In the genomic region with DNA sequence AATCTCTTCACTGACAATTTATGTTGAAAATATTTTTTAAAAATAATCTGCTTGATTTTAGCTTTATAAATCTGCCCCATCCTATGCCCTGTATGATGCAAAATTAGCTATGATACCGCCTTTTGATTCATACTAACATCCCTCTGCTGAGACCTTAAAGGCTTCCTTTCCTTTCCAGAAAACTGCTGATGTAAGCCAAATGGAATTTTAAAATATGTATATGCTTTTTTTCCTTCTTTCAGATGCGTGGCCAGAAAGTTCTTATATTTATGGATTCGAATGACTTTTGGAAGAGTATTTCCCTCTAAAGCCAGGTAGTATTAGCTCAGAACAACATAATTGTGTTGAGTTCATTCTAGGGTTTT, we compare ENCODE assay signal across 13 cellular contexts. TPM values are rescaled to one million over a fixed set of nuclear protein-coding genes. Genes with fewer than 3 reads are reported as not detected.
DNase-seq lines count a peak whose midpoint lies in the region; ATAC-seq and TF ChIP-seq lines count a peak whose summit lies in the region.
"Had no signal": no experiment of that assay in that cellular context is flagged by ENCODE, and none has a peak within 500 bp of the region (broad histone marks: within the 10 kb centered on the region; RNA-seq: fewer than 3 reads in every experiment).

No MANE protein-coding gene starts in this region.

- no peak overlapping the region for H3K56ac ChIP-seq in mesendoderm (ENCODE audit: low read length)

- H2AFZ ChIP-seq in mammary epithelial cell (ENCODE audit: low read depth, low read length) = no peak overlapping the region

- intact Hi-C loops in MCF 10A (cut with micrococcal nuclease) = no loop called here
- intact Hi-C loops in mammary epithelial cell (cut with micrococcal nuclease) = no loop called here

- H3K79me2 ChIP-seq in mammary epithelial cell (ENCODE audit: insufficient read depth, low read length) = peaks cover 9% of the 10 kb centered on the region
- no peaks in the 10 kb centered on the region for H3K79me2 ChIP-seq in mesendoderm (ENCODE audit: control insufficient read depth, insufficient read depth, low read length)

- H3K79me1 ChIP-seq in mesendoderm (ENCODE audit: low read length) = no peaks in the 10 kb centered on the region

- H3K18ac ChIP-seq in mesendoderm (ENCODE audit: low read length) = no peak overlapping the region

- H3K27me3 Mint-ChIP-seq in MCF 10A (ENCODE audit: insufficient read depth, unreplicated experiment) = no peaks in the 10 kb centered on the region
- no peaks in the 10 kb centered on the region for H3K27me3 Mint-ChIP-seq in chondrocyte (ENCODE audit: low read depth)
- H3K27me3 Mint-ChIP-seq: brain had no signal

- H4K8ac ChIP-seq in mesendoderm (ENCODE audit: low read depth, low read length) = no peak overlapping the region

- no peak overlapping the region for H3K9ac ChIP-seq in mammary epithelial cell (ENCODE audit: insufficient read depth, low read length)
- H3K9ac ChIP-seq in mesendoderm (ENCODE audit: low read length) = no peak overlapping the region
- H3K9ac ChIP-seq: BLaER1 had no signal

- no peak overlapping the region for H3K4me3 Mint-ChIP-seq in MCF 10A (ENCODE audit: unreplicated experiment)
- peak overlapping the region; percentile 29 for H3K4me3 Mint-ChIP-seq in chondrocyte (ENCODE audit: unreplicated experiment)
- H3K4me3 Mint-ChIP-seq: brain had no signal

- CTCF ChIA-PET in MCF 10A (lab: Yijun Ruan, JAX) (no interaction called here), mammary epithelial cell (lab: Charles Lee; ENCODE audit: low non-redundant PET) (no interaction called here)

- H2AK5ac ChIP-seq in mesendoderm (ENCODE audit: low read length) = no peak overlapping the region

- H2BK120ac ChIP-seq in mesendoderm (ENCODE audit: low read depth, low read length) = no peak overlapping the region

- no peaks in the 10 kb centered on the region for H3K9me3 ChIP-seq in mammary epithelial cell (replicated peaks; ENCODE audit: insufficient read depth, low read length)
- H3K9me3 ChIP-seq: BLaER1 had no signal

- no peak overlapping the region for H4K5ac ChIP-seq in mesendoderm (ENCODE audit: low read length)

- BruUV-seq in MCF 10A (replicated peaks; lab: Mats Ljungman, UMichigan) (no TSS peak), mammary epithelial cell (replicated peaks; lab: Mats Ljungman, UMichigan) (no TSS peak)

- 99% methylated on average over 3 of the region's 3 CpGs for WGBS in mammary epithelial cell (ENCODE audit: low coverage, missing lambda C conversion rate)
- no CpG with 5 or more reads among the region's 3 CpGs for WGBS in mesendoderm (ENCODE audit: extremely low coverage, insufficient coverage, low lambda C conversion rate)

- H2BK15ac ChIP-seq in mesendoderm (replicated peaks; ENCODE audit: low read depth) = no peak overlapping the region

- H3K23ac ChIP-seq in mesendoderm (ENCODE audit: low read length) = no peak overlapping the region

- TF ChIP-seq CTCF in MCF 10A (IDR thresholded peaks at IDR 0.05; ENCODE audit: unreplicated experiment) (no peak), mammary epithelial cell (conservative IDR thresholded peaks at IDR 0.05 in 1 of 2, IDR thresholded peaks at IDR 0.05 in 1 of 2; ENCODE audit: extremely low read depth in 1 of 2, insufficient read depth in 1 of 2, low read depth in 1 of 2, low read length in 2 of 2) (no peak), chondrocyte (IDR thresholded peaks at IDR 0.05) (no peak)

- no peaks in the 10 kb centered on the region for H3K4me1 ChIP-seq in mammary epithelial cell (ENCODE audit: insufficient read depth, low read length)
- H3K4me1 ChIP-seq in mesendoderm (ENCODE audit: control insufficient read depth, low read depth, low read length) = no peaks in the 10 kb centered on the region

- DNase-seq in MCF 10A (ENCODE audit: unreplicated experiment) (no peak), mammary epithelial cell (no peak), chondrocyte (ENCODE audit: low spot score) (no peak), mesendoderm (peak; percentile 13), NCI-H2227 treated with DMSO at 0.1 percent for 48 hours (lab: John Stamatoyannopoulos, UW) (no peak), SW 1271 (lab: John Stamatoyannopoulos, UW) (no peak), ACHN (no peak)
- DNase-seq: NCI-H1105, NCI-H526 treated with DMSO at 0.1 percent for 48 hours, nucleus accumbens had no signal

- POLR2A ChIA-PET in MCF 10A (lab: Yijun Ruan, JAX) = interaction anchor here (0.6 to 1.5 kb wide), 6 partner anchors 9 to 131 kb away, joined by 3 to 5 read pairs (median 4); partner anchors contain the start of genes PISD and SFI1

- H3K27ac ChIP-seq in mammary epithelial cell (ENCODE audit: insufficient read depth, low read depth, low read length) (no peak overlapping the region), mesendoderm (ENCODE audit: low read depth, low read length) (no peak overlapping the region)
- H3K27ac ChIP-seq: BLaER1 had no signal

- peaks cover 19% of the 10 kb centered on the region for H3K36me3 Mint-ChIP-seq in MCF 10A (ENCODE audit: insufficient read depth, unreplicated experiment)
- peaks cover 2% of the 10 kb centered on the region for H3K36me3 Mint-ChIP-seq in chondrocyte (ENCODE audit: low read depth)

- H3K4me3 ChIP-seq in mammary epithelial cell (replicated peaks in 1 of 3; ENCODE audit: insufficient read depth in 1 of 3, low read depth in 2 of 3, low read length in 3 of 3) (no peak overlapping the region), mesendoderm (ENCODE audit: low read length) (no peak overlapping the region)
- H3K4me3 ChIP-seq: BLaER1 had no signal

- no peak overlapping the region for H3K4me2 ChIP-seq in mammary epithelial cell (ENCODE audit: insufficient read depth, low read depth, low read length)
- H3K4me2 ChIP-seq in mesendoderm (ENCODE audit: low read length) = no peak overlapping the region
- H3K4me2 ChIP-seq: BLaER1 had no signal

- in situ Hi-C loops in mammary epithelial cell (cut with MboI; ENCODE audit: low sequenced_read_pairs in 2 of 2) (no loop called here), ACHN (cut with HindIII; ENCODE audit: low pct_ligation_motif_present, low pct_unique_long_range_greater_than_20kb, low sequenced_read_pairs) (no loop called here)

- dilution Hi-C loops in mammary epithelial cell (cut with HindIII; ENCODE audit: low sequenced_read_pairs) = no loop called here

- H3K36me3 ChIP-seq in mammary epithelial cell (ENCODE audit: insufficient read depth, low read length) = no peaks in the 10 kb centered on the region
- H3K36me3 ChIP-seq in mesendoderm (ENCODE audit: control insufficient read depth, insufficient read depth, low read length) = no peaks in the 10 kb centered on the region

- peaks cover 24% of the 10 kb centered on the region for H3K4me1 Mint-ChIP-seq in MCF 10A (ENCODE audit: insufficient read depth, unreplicated experiment)
- peaks cover 31% of the 10 kb centered on the region for H3K4me1 Mint-ChIP-seq in chondrocyte (ENCODE audit: low read depth)
- H3K4me1 Mint-ChIP-seq: brain had no signal

- H2BK5ac ChIP-seq in mesendoderm (ENCODE audit: low read length) = no peak overlapping the region

- H3K9me3 Mint-ChIP-seq in MCF 10A (ENCODE audit: unreplicated experiment) (no peaks in the 10 kb centered on the region), chondrocyte (ENCODE audit: low read depth) (no peaks in the 10 kb centered on the region)

- H3K27me3 ChIP-seq in mammary epithelial cell (ENCODE audit: insufficient read depth, low read length) (no peaks in the 10 kb centered on the region), mesendoderm (ENCODE audit: insufficient read depth, low read length, poor library complexity) (no peaks in the 10 kb centered on the region)
- H3K27me3 ChIP-seq: BLaER1 had no signal

- H3K4ac ChIP-seq in mesendoderm (ENCODE audit: low read depth, low read length) = no peak overlapping the region

- H3K27ac Mint-ChIP-seq in MCF 10A (ENCODE audit: low read depth, unreplicated experiment) (peak overlapping the region; percentile 85), chondrocyte (ENCODE audit: unreplicated experiment) (peak overlapping the region; percentile 94)

- ATAC-seq in HG03280 (IDR thresholded peaks at IDR 0.05; ENCODE audit: unreplicated experiment) = no peak

- no peaks in the 10 kb centered on the region for H4K20me1 ChIP-seq in mammary epithelial cell (ENCODE audit: insufficient read depth, low read length)
- H4K20me1 ChIP-seq: BLaER1 had no signal

RNA-seq across cellular contexts. Expression of gene SFI1, which starts 34.5 kb away (rescaled TPM):
- total RNA-seq in MCF 10A (2022) (34.6 and 36.2 TPM in 2 replicates), mammary epithelial cell (10 to 100 TPM; 20.8 to 41.7 TPM), chondrocyte (20.3 to 30.9 TPM (median 22.4 TPM) in 3 replicates)
- 8.2 TPM for polyA plus RNA-seq in mammary epithelial cell
- polyA minus RNA-seq in mammary epithelial cell = 21.0 TPM
- polyA plus RNA-seq in mesendoderm (2013, experiment 1 of 2) = 5.1 TPM
- 4.9 TPM for polyA plus RNA-seq in mesendoderm (2013, experiment 2 of 2)

RNA-seq across cellular contexts. Expression of gene EIF4ENIF1, which starts 41.2 kb away (rescaled TPM):
- total RNA-seq in MCF 10A (2022) (25.6 and 31.1 TPM in 2 replicates), mammary epithelial cell (10 to 100 TPM; 10.2 to 23.7 TPM), chondrocyte (29.3 to 34.0 TPM (median 31.9 TPM) in 3 replicates)
- polyA plus RNA-seq in mammary epithelial cell = 13.5 TPM
- polyA minus RNA-seq in mammary epithelial cell = 54.3 TPM
- polyA plus RNA-seq in mesendoderm (2013, experiment 1 of 2) = 13.6 TPM
- 13.2 TPM for polyA plus RNA-seq in mesendoderm (2013, experiment 2 of 2)
